23 cellular contexts compared by ENCODE assay signal in the genomic region with DNA sequence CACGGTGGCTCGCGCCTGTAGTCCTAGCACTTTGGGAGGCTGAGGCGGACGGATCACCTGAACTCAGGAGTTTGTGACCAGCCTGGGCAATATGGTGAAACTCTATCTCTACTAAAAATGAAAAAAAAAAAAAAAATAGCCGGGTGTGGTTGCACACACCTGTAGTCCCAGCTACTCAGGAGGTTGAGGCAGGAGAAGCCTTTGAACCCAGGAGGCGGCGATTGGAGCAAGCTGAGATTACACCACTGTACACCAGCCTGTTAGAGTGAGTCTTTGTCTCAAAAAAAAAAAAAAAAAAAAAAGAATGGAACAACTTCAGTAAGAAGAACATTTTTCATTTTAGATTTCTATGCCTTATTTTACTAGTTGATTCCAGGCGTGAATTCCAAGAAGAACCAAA. TPM values are rescaled to one million over a fixed set of nuclear protein-coding genes. Genes with fewer than 3 reads are reported as not detected.
DNase-seq lines count a peak whose midpoint lies in the region; ATAC-seq and TF ChIP-seq lines count a peak whose summit lies in the region.
"Had no signal": no experiment of that assay in that cellular context is flagged by ENCODE, and none has a peak within 500 bp of the region (broad histone marks: within the 10 kb centered on the region; RNA-seq: fewer than 3 reads in every experiment).

No MANE protein-coding gene starts in this region.

- POLR2A ChIA-PET in activated CD4-positive, alpha-beta T cell treated with anti-CD3 and anti-CD28 coated beads, Interleukin-2, amount 10 ng/mL, durations not matched to agents 7 days and 5 days (lab: Charles Lee) = no interaction called here

- no peaks in the 10 kb centered on the region for H3K9me3 Mint-ChIP-seq in activated CD4-positive, alpha-beta T cell treated with anti-CD3 and anti-CD28 coated beads, Interleukin-2, amount 10 ng/mL, durations not matched to agents 7 days and 5 days
- no peaks in the 10 kb centered on the region for H3K9me3 Mint-ChIP-seq in activated naive CD8-positive, alpha-beta T cell (ENCODE audit: low read depth)
- H3K9me3 Mint-ChIP-seq in nephron progenitor cell = no peaks in the 10 kb centered on the region
- H3K9me3 Mint-ChIP-seq: endodermal cell had no signal

- H3K4me2 ChIP-seq in DOHH2 (ENCODE audit: low read length) = peak overlapping the region; percentile 0; the same call in 1 of the 2 replicates

- peak overlapping the region; percentile 25 for H3K27ac Mint-ChIP-seq in activated CD4-positive, alpha-beta T cell treated with anti-CD3 and anti-CD28 coated beads, Interleukin-2, amount 10 ng/mL, durations not matched to agents 7 days and 5 days
- peak overlapping the region; percentile 54 for H3K27ac Mint-ChIP-seq in activated naive CD8-positive, alpha-beta T cell
- no peak overlapping the region for H3K27ac Mint-ChIP-seq in nephron progenitor cell
- H3K27ac Mint-ChIP-seq: endodermal cell had no signal

- peaks cover 28% of the 10 kb centered on the region for H3K36me3 Mint-ChIP-seq in activated CD4-positive, alpha-beta T cell treated with anti-CD3 and anti-CD28 coated beads, Interleukin-2, amount 10 ng/mL, durations not matched to agents 7 days and 5 days (ENCODE audit: low read depth)
- H3K36me3 Mint-ChIP-seq in activated naive CD8-positive, alpha-beta T cell = peaks cover 4% of the 10 kb centered on the region
- H3K36me3 Mint-ChIP-seq in nephron progenitor cell (ENCODE audit: low read depth) = peaks cover 36% of the 10 kb centered on the region

- CTCF ChIA-PET in activated CD4-positive, alpha-beta T cell treated with anti-CD3 and anti-CD28 coated beads, Interleukin-2, amount 10 ng/mL, durations not matched to agents 7 days and 5 days (lab: Charles Lee) = interaction anchor here (0.6 to 1.5 kb wide), 3 partner anchors 12 to 317 kb away, joined by 3 to 8 read pairs (median 5); no protein-coding TSS in a partner anchor

- peaks cover 28% of the 10 kb centered on the region for H3K4me1 Mint-ChIP-seq in activated CD4-positive, alpha-beta T cell treated with anti-CD3 and anti-CD28 coated beads, Interleukin-2, amount 10 ng/mL, durations not matched to agents 7 days and 5 days
- peaks cover 21% of the 10 kb centered on the region for H3K4me1 Mint-ChIP-seq in activated naive CD8-positive, alpha-beta T cell (ENCODE audit: low read depth)
- H3K4me1 Mint-ChIP-seq in nephron progenitor cell = peaks cover 13% of the 10 kb centered on the region

- no peaks in the 10 kb centered on the region for H3K27me3 ChIP-seq in DOHH2 (ENCODE audit: control insufficient read depth, low read length)
- H3K27me3 ChIP-seq: body of pancreas, left lung, MG63, right atrium auricular region, transverse colon had no signal

- peaks cover 12% of the 10 kb centered on the region for H3K4me1 ChIP-seq in DOHH2 (ENCODE audit: control insufficient read depth, low read length)

- peaks cover 57% of the 10 kb centered on the region for H3K36me3 ChIP-seq in DOHH2 (ENCODE audit: control insufficient read depth, low read length)

- no peaks in the 10 kb centered on the region for H3K9me2 ChIP-seq in DOHH2 (replicated peaks; ENCODE audit: control insufficient read depth, low read length)

- no peak for DNase-seq in activated CD4-positive, alpha-beta T cell treated with anti-CD3 and anti-CD28 coated beads, Interleukin-2, amount 10 ng/mL, durations not matched to agents 7 days and 5 days
- no peak for DNase-seq in activated CD4-positive, alpha-beta T cell treated with anti-CD3 and anti-CD28 coated beads, Interleukin-2, amount 50 U/mL, for 4 hours
- no peak for DNase-seq in nephron progenitor cell
- DNase-seq in NK-92 treated with Interleukin-12 subunit alpha and Interleukin-12 subunit beta, amount 100 ng/mL, for 24 hours (lab: John Stamatoyannopoulos, UW) = no peak
- DNase-seq: body of pancreas; DMS53; endodermal cell; head of caudate nucleus; left lung; MG63; NCI-H748 treated with DMSO at 0.1 percent for 48 hours; occipital lobe; SHP77; stimulated activated naive CD4-positive, alpha-beta T cell treated with Interleukin-2 at 50 U/mL for 16 hours; T-helper 1 cell; transverse colon; WERI-Rb-1 had no signal

- peak overlapping the region; percentile 43 for H3K4me3 Mint-ChIP-seq in activated CD4-positive, alpha-beta T cell treated with anti-CD3 and anti-CD28 coated beads, Interleukin-2, amount 10 ng/mL, durations not matched to agents 7 days and 5 days
- H3K4me3 Mint-ChIP-seq in activated naive CD8-positive, alpha-beta T cell = peak overlapping the region; percentile 59
- peak overlapping the region; percentile 58 for H3K4me3 Mint-ChIP-seq in nephron progenitor cell
- H3K4me3 Mint-ChIP-seq: endodermal cell had no signal

- no peak for TF ChIP-seq CTCF in DOHH2 (IDR thresholded peaks at IDR 0.05; ENCODE audit: low read depth, low read length, poor library complexity, severe bottlenecking)
- no peak for TF ChIP-seq CTCF in nephron progenitor cell (IDR thresholded peaks at IDR 0.05)

- H3K79me2 ChIP-seq in DOHH2 (ENCODE audit: control insufficient read depth, low read length) = peaks cover 69% of the 10 kb centered on the region

- H4K20me1 ChIP-seq in DOHH2 (ENCODE audit: control insufficient read depth, insufficient read depth, low read depth, low read length) = no peaks in the 10 kb centered on the region

- no peaks in the 10 kb centered on the region for H3K9me3 ChIP-seq in DOHH2 (ENCODE audit: control insufficient read depth, insufficient read depth, low read length)
- H3K9me3 ChIP-seq: body of pancreas, left lung, MG63, right atrium auricular region, transverse colon had no signal

- ATAC-seq in GM19455 (IDR thresholded peaks at IDR 0.05; ENCODE audit: unreplicated experiment) (no peak), HG02642 (IDR thresholded peaks at IDR 0.05; ENCODE audit: poor library complexity, unreplicated experiment) (no peak)
- ATAC-seq: body of pancreas, HCT116, left lung had no signal

- no peak overlapping the region for H3K27ac ChIP-seq in DOHH2 (ENCODE audit: low read depth, low read length)
- H3K27ac ChIP-seq: body of pancreas, left lung, right atrium auricular region, transverse colon, WERI-Rb-1 had no signal

- H3K27me3 Mint-ChIP-seq in activated CD4-positive, alpha-beta T cell treated with anti-CD3 and anti-CD28 coated beads, Interleukin-2, amount 10 ng/mL, durations not matched to agents 7 days and 5 days = no peaks in the 10 kb centered on the region
- no peaks in the 10 kb centered on the region for H3K27me3 Mint-ChIP-seq in activated naive CD8-positive, alpha-beta T cell
- H3K27me3 Mint-ChIP-seq in nephron progenitor cell (ENCODE audit: low read depth, poor library complexity) = no peaks in the 10 kb centered on the region

- H3F3A ChIP-seq in DOHH2 (ENCODE audit: control insufficient read depth, insufficient read depth) = peaks cover 6% of the 10 kb centered on the region; the same call in 1 of the 2 replicates

- no peak overlapping the region for H3K4me3 ChIP-seq in DOHH2 (ENCODE audit: low read length)
- H3K4me3 ChIP-seq: body of pancreas, left lung, right atrium auricular region, transverse colon had no signal

RNA-seq across cellular contexts. Expression of a gene that starts 2.7 kb away (rescaled TPM):
- 100 to 1,000 TPM; 140 to 172 TPM for total RNA-seq in activated CD4-positive, alpha-beta T cell treated with anti-CD3 and anti-CD28 coated beads, Interleukin-2, amount 10 ng/mL, durations not matched to agents 7 days and 5 days

RNA-seq across cellular contexts. Expression of a gene that starts 25.4 kb away (rescaled TPM):
- 100 to 1,000 TPM; 527 to 642 TPM for total RNA-seq in activated CD4-positive, alpha-beta T cell treated with anti-CD3 and anti-CD28 coated beads, Interleukin-2, amount 10 ng/mL, durations not matched to agents 7 days and 5 days

RNA-seq across cellular contexts. Expression of a gene that starts 53.2 kb away (rescaled TPM):
- total RNA-seq in activated CD4-positive, alpha-beta T cell treated with anti-CD3 and anti-CD28 coated beads, Interleukin-2, amount 10 ng/mL, durations not matched to agents 7 days and 5 days = 10 to 100 TPM; 80.2 to 86.1 TPM

RNA-seq across cellular contexts. Expression of a gene that starts 53.5 kb away (rescaled TPM):
- total RNA-seq in activated CD4-positive, alpha-beta T cell treated with anti-CD3 and anti-CD28 coated beads, Interleukin-2, amount 10 ng/mL, durations not matched to agents 7 days and 5 days = 10 to 100 TPM; 35.4 to 38.2 TPM

RNA-seq across cellular contexts. Expression of a gene that starts 53.8 kb away (rescaled TPM):
- total RNA-seq in activated CD4-positive, alpha-beta T cell treated with anti-CD3 and anti-CD28 coated beads, Interleukin-2, amount 10 ng/mL, durations not matched to agents 7 days and 5 days = 100 to 1,000 TPM; 277 to 280 TPM
